ENCODE assay signal across 8 cellular contexts in the genomic region with DNA sequence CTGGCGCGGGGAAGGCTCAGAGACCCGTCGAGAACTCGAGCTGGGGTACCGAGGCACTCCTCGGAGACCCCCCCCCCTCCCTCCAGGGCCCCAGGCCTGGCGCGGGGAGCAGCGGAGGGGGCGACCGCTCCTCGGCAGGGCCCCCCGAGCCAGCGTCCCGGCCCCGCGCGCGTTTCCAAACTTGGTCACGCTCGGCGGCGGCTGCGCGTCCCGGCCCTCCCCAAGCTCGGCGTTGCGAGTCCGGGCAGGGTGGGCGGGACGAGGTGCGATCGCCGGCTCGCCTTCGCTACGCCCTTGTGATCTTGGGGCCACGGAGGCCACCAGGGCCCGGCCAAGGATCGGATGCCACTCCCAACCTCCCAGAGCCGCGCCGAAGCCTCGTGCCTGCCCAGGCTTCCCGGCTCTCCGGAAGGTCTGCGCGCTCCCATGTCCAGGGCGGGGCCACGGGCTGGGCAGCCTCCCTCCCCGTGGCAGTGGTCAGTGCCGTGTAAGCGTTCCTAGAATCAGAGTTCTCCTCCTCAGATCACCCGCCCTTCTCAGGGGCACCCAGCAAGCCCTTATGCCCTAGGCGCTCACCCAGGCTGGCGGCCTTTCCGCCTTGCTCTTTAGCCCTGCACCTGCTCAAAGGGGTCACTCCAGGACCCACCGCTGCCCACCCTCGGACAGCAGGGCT. TPM values are rescaled to one million over a fixed set of nuclear protein-coding genes. Genes with fewer than 3 reads are reported as not detected.
A peak's percentile ranks its signal among the peaks of the same experiment; 100 is the strongest.
DNase-seq lines count a peak whose midpoint lies in the region; ATAC-seq, FAIRE-seq and TF ChIP-seq lines count a peak whose summit lies in the region.

No MANE protein-coding gene starts in this region.

- H3K9ac ChIP-seq in keratinocyte (ENCODE audit: control insufficient read depth, extremely low read depth, insufficient read depth, low read length) = peak overlapping the region; percentile 33

- peak overlapping the region; percentile 80 for H3K4me2 ChIP-seq in keratinocyte (ENCODE audit: control insufficient read depth, extremely low read depth, insufficient read depth, low read depth, low read length)

- H3K36me3 Mint-ChIP-seq in activated CD4-positive, alpha-beta memory T cell treated with anti-CD3 and anti-CD28 coated beads for 36 hours = no peaks in the 10 kb centered on the region
- H3K36me3 Mint-ChIP-seq in activated CD4-positive, alpha-beta memory T cell treated with anti-CD3 and anti-CD28 coated beads, Interleukin-2, amount 10 ng/mL, durations not matched to agents 7 days and 5 days (ENCODE audit: low read depth) = no peaks in the 10 kb centered on the region
- no peaks in the 10 kb centered on the region for H3K36me3 Mint-ChIP-seq in stimulated activated memory B cell treated with anti-CD40 and anti-IgM and Interleukin-4, amounts not matched to agents 10 μg/mL and 1 μg/mL and 100 μg/mL, for 72 hours

- TF ChIP-seq CTCF in bronchial epithelial cell (IDR thresholded peaks at IDR 0.05; ENCODE audit: insufficient read depth, low read length, severe bottlenecking) = no peak
- TF ChIP-seq CTCF in keratinocyte (optimal IDR thresholded peaks at IDR 0.05 in 1 of 3, IDR thresholded peaks at IDR 0.05 in 1 of 3, conservative IDR thresholded peaks at IDR 0.05 in 1 of 3; ENCODE audit: extremely low read depth in 1 of 3, insufficient read depth in 2 of 3, low read length in 3 of 3) = no peak

- H4K20me1 ChIP-seq in keratinocyte (ENCODE audit: control insufficient read depth, extremely low read depth, insufficient read depth, low read length) = no peaks in the 10 kb centered on the region

- CTCF ChIA-PET in activated CD4-positive, alpha-beta memory T cell treated with anti-CD3 and anti-CD28 coated beads for 36 hours (lab: Charles Lee) = interaction anchor here (0.7 to 9.4 kb wide), 10 partner anchors 8 to 251 kb away, joined by 3 to 170 read pairs (median 10); partner anchors contain the start of genes CUEDC1 and MRPS23
- CTCF ChIA-PET in activated CD4-positive, alpha-beta memory T cell treated with anti-CD3 and anti-CD28 coated beads, Interleukin-2, amount 10 ng/mL, durations not matched to agents 7 days and 5 days (lab: Charles Lee) = interaction anchor here (1.2 to 9.1 kb wide), 4 partner anchors 8 to 250 kb away, joined by 3 to 137 read pairs (median 12); no protein-coding TSS in a partner anchor

- no peaks in the 10 kb centered on the region for H3K79me2 ChIP-seq in keratinocyte (ENCODE audit: control insufficient read depth, insufficient read depth, low read length)

- peak overlapping the region; percentile 2 for H3K4me3 Mint-ChIP-seq in activated CD4-positive, alpha-beta memory T cell treated with anti-CD3 and anti-CD28 coated beads for 36 hours
- H3K4me3 Mint-ChIP-seq in activated CD4-positive, alpha-beta memory T cell treated with anti-CD3 and anti-CD28 coated beads, Interleukin-2, amount 10 ng/mL, durations not matched to agents 7 days and 5 days = no peak overlapping the region
- peak overlapping the region; percentile 82 to 83 for H3K4me3 Mint-ChIP-seq in stimulated activated naive CD8-positive, alpha-beta T cell treated with anti-CD3 and anti-CD28 coated beads, Interleukin-15, amount 100 ng/mL, for 72 hours
- H3K4me3 Mint-ChIP-seq in stimulated activated memory B cell treated with anti-CD40 and anti-IgM and Interleukin-4, amounts not matched to agents 10 μg/mL and 1 μg/mL and 100 μg/mL, for 72 hours = no peak overlapping the region

- peak; percentile 19 for ATAC-seq in stimulated activated naive CD8-positive, alpha-beta T cell treated with anti-CD3 and anti-CD28 coated beads, Interleukin-15, amount 100 ng/mL, for 72 hours
- ATAC-seq in stimulated activated memory B cell treated with anti-CD40 and anti-IgM and Interleukin-4, amounts not matched to agents 10 μg/mL and 1 μg/mL and 100 μg/mL, for 72 hours = no peak

- H3K36me3 ChIP-seq in bronchial epithelial cell (ENCODE audit: control insufficient read depth, insufficient read depth, low read length) = peaks cover 4% of the 10 kb centered on the region
- H3K36me3 ChIP-seq in keratinocyte (ENCODE audit: control insufficient read depth in 2 of 2, extremely low read depth in 1 of 2, insufficient read depth in 2 of 2, low read length in 2 of 2) = peaks cover 3 to 7% of the 10 kb centered on the region in 2 experiments

- no peak overlapping the region for H3K27ac Mint-ChIP-seq in activated CD4-positive, alpha-beta memory T cell treated with anti-CD3 and anti-CD28 coated beads for 36 hours
- no peak overlapping the region for H3K27ac Mint-ChIP-seq in activated CD4-positive, alpha-beta memory T cell treated with anti-CD3 and anti-CD28 coated beads, Interleukin-2, amount 10 ng/mL, durations not matched to agents 7 days and 5 days
- no peak overlapping the region for H3K27ac Mint-ChIP-seq in stimulated activated naive CD8-positive, alpha-beta T cell treated with anti-CD3 and anti-CD28 coated beads, Interleukin-15, amount 100 ng/mL, for 72 hours
- no peak overlapping the region for H3K27ac Mint-ChIP-seq in stimulated activated memory B cell treated with anti-CD40 and anti-IgM and Interleukin-4, amounts not matched to agents 10 μg/mL and 1 μg/mL and 100 μg/mL, for 72 hours

- no peaks in the 10 kb centered on the region for H3K9me3 Mint-ChIP-seq in activated CD4-positive, alpha-beta memory T cell treated with anti-CD3 and anti-CD28 coated beads for 36 hours
- H3K9me3 Mint-ChIP-seq in activated CD4-positive, alpha-beta memory T cell treated with anti-CD3 and anti-CD28 coated beads, Interleukin-2, amount 10 ng/mL, durations not matched to agents 7 days and 5 days = no peaks in the 10 kb centered on the region
- H3K9me3 Mint-ChIP-seq in stimulated activated naive CD8-positive, alpha-beta T cell treated with anti-CD3 and anti-CD28 coated beads, Interleukin-15, amount 100 ng/mL, for 72 hours = no peaks in the 10 kb centered on the region
- no peaks in the 10 kb centered on the region for H3K9me3 Mint-ChIP-seq in stimulated activated memory B cell treated with anti-CD40 and anti-IgM and Interleukin-4, amounts not matched to agents 10 μg/mL and 1 μg/mL and 100 μg/mL, for 72 hours

- dilution Hi-C loops in keratinocyte (cut with MboI; ENCODE audit: extremely low pct_ligation_motif_present, low sequenced_read_pairs) = no loop called here

- H3K27me3 ChIP-seq in bronchial epithelial cell (ENCODE audit: control insufficient read depth, insufficient read depth, low read length) (no peaks in the 10 kb centered on the region), keratinocyte (ENCODE audit: control insufficient read depth, extremely low read depth, insufficient read depth, low read length) (no peaks in the 10 kb centered on the region)

- FAIRE-seq in bronchial epithelial cell (lab: Jason Lieb, UNC) (no peak), keratinocyte (lab: Jason Lieb, UNC) (no peak)

- H3K27me3 Mint-ChIP-seq in activated CD4-positive, alpha-beta memory T cell treated with anti-CD3 and anti-CD28 coated beads for 36 hours = peaks cover 10% of the 10 kb centered on the region
- H3K27me3 Mint-ChIP-seq in activated CD4-positive, alpha-beta memory T cell treated with anti-CD3 and anti-CD28 coated beads, Interleukin-2, amount 10 ng/mL, durations not matched to agents 7 days and 5 days = peaks cover 45% of the 10 kb centered on the region
- H3K27me3 Mint-ChIP-seq in stimulated activated naive CD8-positive, alpha-beta T cell treated with anti-CD3 and anti-CD28 coated beads, Interleukin-15, amount 100 ng/mL, for 72 hours = peaks cover 52% of the 10 kb centered on the region
- peaks cover 37% of the 10 kb centered on the region for H3K27me3 Mint-ChIP-seq in stimulated activated memory B cell treated with anti-CD40 and anti-IgM and Interleukin-4, amounts not matched to agents 10 μg/mL and 1 μg/mL and 100 μg/mL, for 72 hours

- peak overlapping the region; percentile 40 for H3K4me3 ChIP-seq in bronchial epithelial cell (ENCODE audit: low read depth, low read length)
- H3K4me3 ChIP-seq in keratinocyte (ENCODE audit: control insufficient read depth in 2 of 3, extremely low read depth in 1 of 3, insufficient read depth in 2 of 3, low read depth in 1 of 3, low read length in 3 of 3) = peak overlapping the region in 1 of 3 experiments; percentile 51

- peaks cover 2% of the 10 kb centered on the region for H3K9me1 ChIP-seq in keratinocyte (ENCODE audit: control insufficient read depth, extremely low read depth, insufficient read depth, low read length)

- no peak overlapping the region for H3K27ac ChIP-seq in keratinocyte (ENCODE audit: control insufficient read depth, insufficient read depth, low read length)

- intact Hi-C loops in activated CD4-positive, alpha-beta memory T cell treated with anti-CD3 and anti-CD28 coated beads for 36 hours (cut with micrococcal nuclease) = no loop called here

- peak overlapping the region; percentile 15 for H2AFZ ChIP-seq in keratinocyte (ENCODE audit: control insufficient read depth, low read length)

- POLR2A ChIA-PET in activated CD4-positive, alpha-beta memory T cell treated with anti-CD3 and anti-CD28 coated beads for 36 hours (lab: Charles Lee) = interaction anchor here (1.5 to 2.8 kb wide), 2 partner anchors 16 to 135 kb away, joined by 5 to 9 read pairs; no protein-coding TSS in a partner anchor
- POLR2A ChIA-PET in activated CD4-positive, alpha-beta memory T cell treated with anti-CD3 and anti-CD28 coated beads, Interleukin-2, amount 10 ng/mL, durations not matched to agents 7 days and 5 days (lab: Charles Lee) = interaction anchor here (0.8 to 3.3 kb wide), 4 partner anchors 12 to 145 kb away, joined by 3 to 24 read pairs (median 14); partner anchors contain the start of genes MRPS23, SRSF1 and VEZF1

- DNase-seq in activated CD4-positive, alpha-beta memory T cell treated with anti-CD3 and anti-CD28 coated beads for 36 hours = no peak
- DNase-seq in activated CD4-positive, alpha-beta memory T cell treated with anti-CD3 and anti-CD28 coated beads, Interleukin-2, amount 10 ng/mL, durations not matched to agents 7 days and 5 days = no peak
- DNase-seq in bronchial epithelial cell (ENCODE audit: low read depth) (no peak), keratinocyte (ENCODE audit: low read depth, low spot score) (no peak), NCI-H524 (lab: John Stamatoyannopoulos, UW) (no peak)
- no peak for DNase-seq in stimulated activated naive CD8-positive, alpha-beta T cell treated with anti-CD3 and anti-CD28 coated beads, Interleukin-15, amount 100 ng/mL, for 72 hours
- DNase-seq in activated CD4-positive, alpha-beta T cell treated with anti-CD3 and anti-CD28 coated beads, Interleukin-2, amount 50 U/mL, for 4 hours = no peak

- peaks cover 13% of the 10 kb centered on the region for H3K4me1 Mint-ChIP-seq in activated CD4-positive, alpha-beta memory T cell treated with anti-CD3 and anti-CD28 coated beads for 36 hours (ENCODE audit: low read depth)
- peaks cover 12% of the 10 kb centered on the region for H3K4me1 Mint-ChIP-seq in activated CD4-positive, alpha-beta memory T cell treated with anti-CD3 and anti-CD28 coated beads, Interleukin-2, amount 10 ng/mL, durations not matched to agents 7 days and 5 days
- H3K4me1 Mint-ChIP-seq in stimulated activated naive CD8-positive, alpha-beta T cell treated with anti-CD3 and anti-CD28 coated beads, Interleukin-15, amount 100 ng/mL, for 72 hours = peaks cover 11% of the 10 kb centered on the region
- peaks cover 11% of the 10 kb centered on the region for H3K4me1 Mint-ChIP-seq in stimulated activated memory B cell treated with anti-CD40 and anti-IgM and Interleukin-4, amounts not matched to agents 10 μg/mL and 1 μg/mL and 100 μg/mL, for 72 hours

- peaks cover 18% of the 10 kb centered on the region for H3K4me1 ChIP-seq in keratinocyte (ENCODE audit: control insufficient read depth, extremely low read depth, insufficient read depth, low read length)

- no peaks in the 10 kb centered on the region for H3K9me3 ChIP-seq in keratinocyte (ENCODE audit: control insufficient read depth, low read depth, low read length)

RNA-seq across cellular contexts. Expression of gene MRPS23, which starts 12.0 kb away (rescaled TPM):
- 10 to 100 TPM; 58.2 to 64.1 TPM for total RNA-seq in activated CD4-positive, alpha-beta memory T cell treated with anti-CD3 and anti-CD28 coated beads for 36 hours
- 10 to 100 TPM; 30.8 to 35.3 TPM for total RNA-seq in activated CD4-positive, alpha-beta memory T cell treated with anti-CD3 and anti-CD28 coated beads, Interleukin-2, amount 10 ng/mL, durations not matched to agents 7 days and 5 days
- total RNA-seq in bronchial epithelial cell = 40.5 and 49.7 TPM in 2 replicates
- 52.8 to 60.2 TPM (median 57.3 TPM) in 3 replicates for polyA plus RNA-seq in keratinocyte
- 45.1 TPM for polyA plus RNA-seq in keratinocyte (2011; ENCODE audit: low read depth)
- 28.0 and 33.1 TPM in 2 replicates for polyA plus RNA-seq in keratinocyte (2011; cell fraction: cytosol; rRNA removed)
- polyA plus RNA-seq in keratinocyte (2011; cell fraction: nucleus; rRNA removed) = 17.3 and 32.0 TPM in 2 replicates
- 52.4 and 69.6 TPM in 2 replicates for polyA plus RNA-seq in keratinocyte (2012; ENCODE audit: low replicate concordance)
- polyA minus RNA-seq in keratinocyte = 16.7 to 24.3 TPM (median 24.0 TPM) in 3 replicates
- polyA minus RNA-seq in keratinocyte (2011; cell fraction: cytosol; rRNA and poly(A)+ RNA removed) = 39.9 TPM
- 4.7 and 8.2 TPM in 2 replicates for polyA minus RNA-seq in keratinocyte (2011; cell fraction: nucleus; rRNA and poly(A)+ RNA removed)

Comparison
In these comparisons a context has a peak if more than half of its experiments do, and no peak if none do; other contexts are left out.
1. H3K4me3 Mint-ChIP-seq: peak in activated CD4-positive, alpha-beta memory T cell treated with anti-CD3 and anti-CD28 coated beads for 36 hours (single experiment) and stimulated activated naive CD8-positive, alpha-beta T cell treated with anti-CD3 and anti-CD28 coated beads, Interleukin-15, amount 100 ng/mL, for 72 hours (2 of 2); none in activated CD4-positive, alpha-beta memory T cell treated with anti-CD3 and anti-CD28 coated beads, Interleukin-2, amount 10 ng/mL, durations not matched to agents 7 days and 5 days (single experiment) and stimulated activated memory B cell treated with anti-CD40 and anti-IgM and Interleukin-4, amounts not matched to agents 10 μg/mL and 1 μg/mL and 100 μg/mL, for 72 hours (single experiment).